8 cellular contexts compared by ENCODE assay signal in the genomic region with DNA sequence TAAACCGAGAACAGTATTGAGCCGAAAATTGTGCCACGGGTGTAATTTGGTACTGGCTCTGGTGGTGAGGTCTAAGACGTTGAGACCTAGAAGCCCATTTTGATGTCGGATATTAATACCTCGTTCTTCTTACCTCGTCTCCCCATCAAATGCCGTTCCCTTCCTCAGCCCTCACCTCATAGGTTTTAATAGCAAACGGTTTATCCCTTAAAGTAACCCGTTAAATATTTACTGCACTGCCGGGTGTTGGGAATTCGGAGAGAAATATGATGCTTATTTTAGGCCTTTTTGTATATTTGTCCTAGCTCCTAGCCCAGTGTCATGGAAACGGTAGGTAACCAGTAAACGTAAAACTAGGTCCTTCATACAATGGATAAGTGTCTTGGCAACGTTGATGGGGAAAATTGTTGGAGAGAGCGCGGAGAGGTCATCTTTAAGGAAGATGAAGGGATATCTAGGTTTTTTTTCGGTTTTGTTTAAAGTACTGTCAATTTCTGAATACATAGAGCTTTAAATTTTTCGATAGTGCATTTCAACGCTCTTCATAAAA. TPM values are rescaled to one million over a fixed set of nuclear protein-coding genes. Genes with fewer than 3 reads are reported as not detected.
DNase-seq lines count a peak whose midpoint lies in the region; ATAC-seq and TF ChIP-seq lines count a peak whose summit lies in the region.

No MANE protein-coding gene starts in this region.

- peak in 4 of 5 donors; percentile 30 to 32 (median 32) for DNase-seq in CD4-positive, alpha-beta memory T cell
- DNase-seq in NB4 (ENCODE audit: low read depth), result peak; percentile 13
- peak; percentile 25 for DNase-seq in dedifferentiated amniotic fluid mesenchymal stem cell (ENCODE audit: extremely low spot score)
- no peak for DNase-seq in activated CD8-positive, alpha-beta T cell treated with anti-CD3 and anti-CD28 coated beads, Interleukin-2, amount 10 ng/mL, durations not matched to agents 7 days and 5 days
- DNase-seq in activated effector memory CD4-positive, alpha-beta T cell treated with anti-CD3 and anti-CD28 coated beads, Interleukin-2, amount 50 U/mL, for 16 hours, result no peak
- no peak for DNase-seq in activated CD4-positive, alpha-beta T cell treated with anti-CD3 and anti-CD28 coated beads for 1 hour

- peak overlapping the region; percentile 99 for H3K27ac ChIP-seq in CD4-positive, alpha-beta memory T cell (ENCODE audit: low read depth, low read length)
- peak overlapping the region; percentile 92 for H3K27ac ChIP-seq in muscle layer of colon (ENCODE audit: low read depth, low read length)

- H3K9ac ChIP-seq in muscle layer of colon (ENCODE audit: low read length), result peak overlapping the region; percentile 99

- no peak for TF ChIP-seq CTCF in NB4 (IDR thresholded peaks at IDR 0.05; ENCODE audit: low read depth, low read length)

- peaks cover 49% of the 10 kb centered on the region for H3K4me1 ChIP-seq in CD4-positive, alpha-beta memory T cell (ENCODE audit: insufficient read depth, low read length)
- peaks cover 31% of the 10 kb centered on the region for H3K4me1 ChIP-seq in muscle layer of colon (ENCODE audit: insufficient read depth, low read length)

- H3K36me3 Mint-ChIP-seq in CD4-positive, alpha-beta memory T cell, result peaks cover 10 to 25% of the 10 kb centered on the region in 2 donors
- H3K36me3 Mint-ChIP-seq in activated CD8-positive, alpha-beta T cell treated with anti-CD3 and anti-CD28 coated beads, Interleukin-2, amount 10 ng/mL, durations not matched to agents 7 days and 5 days (ENCODE audit: low read depth), result peaks cover 20% of the 10 kb centered on the region

- CTCF ChIA-PET in CD4-positive, alpha-beta memory T cell (lab: Charles Lee; ENCODE audit: partially characterized antibody), result interaction anchor here (2.2 kb wide), 1 partner anchor 9 kb away, joined by 7 read pairs; no protein-coding TSS in a partner anchor
- CTCF ChIA-PET in activated CD8-positive, alpha-beta T cell treated with anti-CD3 and anti-CD28 coated beads, Interleukin-2, amount 10 ng/mL, durations not matched to agents 7 days and 5 days (lab: Charles Lee), result interaction anchor here (4.2 kb wide), 1 partner anchor 10 kb away, joined by 21 read pairs; no protein-coding TSS in a partner anchor

- POLR2A ChIA-PET in CD4-positive, alpha-beta memory T cell (lab: Charles Lee; ENCODE audit: partially characterized antibody), result interaction anchor here (0.6 to 3.9 kb wide), 8 partner anchors 11 to 468 kb away, joined by 3 to 31 read pairs (median 6); a partner anchor contains a TSS
- POLR2A ChIA-PET in activated CD8-positive, alpha-beta T cell treated with anti-CD3 and anti-CD28 coated beads, Interleukin-2, amount 10 ng/mL, durations not matched to agents 7 days and 5 days (lab: Charles Lee), result interaction anchor here (1.7 to 3.0 kb wide), 3 partner anchors 10 to 339 kb away, joined by 5 to 39 read pairs (median 12); a partner anchor contains a TSS

- H3K9me3 ChIP-seq in CD4-positive, alpha-beta memory T cell (ENCODE audit: control insufficient read depth in 1 of 2, low read length in 2 of 2), result no peaks in the 10 kb centered on the region
- H3K9me3 ChIP-seq in muscle layer of colon (ENCODE audit: low read length), result no peaks in the 10 kb centered on the region

- no peak overlapping the region for H3K27ac Mint-ChIP-seq in CD4-positive, alpha-beta memory T cell
- H3K27ac Mint-ChIP-seq in activated CD8-positive, alpha-beta T cell treated with anti-CD3 and anti-CD28 coated beads, Interleukin-2, amount 10 ng/mL, durations not matched to agents 7 days and 5 days, result no peak overlapping the region

- H3K4me1 Mint-ChIP-seq in CD4-positive, alpha-beta memory T cell, result peaks cover 21 to 39% (median 27%) of the 10 kb centered on the region in 4 donors
- peaks cover 22% of the 10 kb centered on the region for H3K4me1 Mint-ChIP-seq in activated CD8-positive, alpha-beta T cell treated with anti-CD3 and anti-CD28 coated beads, Interleukin-2, amount 10 ng/mL, durations not matched to agents 7 days and 5 days (ENCODE audit: low read depth)

- no peak overlapping the region for H3K4me3 Mint-ChIP-seq in CD4-positive, alpha-beta memory T cell
- no peak overlapping the region for H3K4me3 Mint-ChIP-seq in activated CD8-positive, alpha-beta T cell treated with anti-CD3 and anti-CD28 coated beads, Interleukin-2, amount 10 ng/mL, durations not matched to agents 7 days and 5 days

- H3K27me3 Mint-ChIP-seq in CD4-positive, alpha-beta memory T cell, result no peaks in the 10 kb centered on the region
- H3K27me3 Mint-ChIP-seq in activated CD8-positive, alpha-beta T cell treated with anti-CD3 and anti-CD28 coated beads, Interleukin-2, amount 10 ng/mL, durations not matched to agents 7 days and 5 days (ENCODE audit: low read depth), result no peaks in the 10 kb centered on the region

- no peak for ATAC-seq in activated CD8-positive, alpha-beta T cell treated with anti-CD3 and anti-CD28 coated beads, Interleukin-2, amount 10 ng/mL, durations not matched to agents 7 days and 5 days
- ATAC-seq in GM21381 (IDR thresholded peaks at IDR 0.05; ENCODE audit: unreplicated experiment), result no peak

- intact Hi-C loops in CD4-positive, alpha-beta memory T cell (cut with micrococcal nuclease), result loop anchor here (2.0 kb wide), 2 partner anchors 133 to 467 kb away; a partner anchor contains a TSS

- H3K36me3 ChIP-seq in CD4-positive, alpha-beta memory T cell (ENCODE audit: insufficient read depth, low read length), result no peaks in the 10 kb centered on the region
- peaks cover 4% of the 10 kb centered on the region for H3K36me3 ChIP-seq in muscle layer of colon (ENCODE audit: insufficient read depth, low read length)

- no peaks in the 10 kb centered on the region for H3K27me3 ChIP-seq in CD4-positive, alpha-beta memory T cell (ENCODE audit: insufficient read depth, low read length)
- no peaks in the 10 kb centered on the region for H3K27me3 ChIP-seq in muscle layer of colon (ENCODE audit: control insufficient read depth in 1 of 2, insufficient read depth in 2 of 2, low read length in 2 of 2)

- H3K9me3 Mint-ChIP-seq in CD4-positive, alpha-beta memory T cell, result no peaks in the 10 kb centered on the region
- H3K9me3 Mint-ChIP-seq in activated CD8-positive, alpha-beta T cell treated with anti-CD3 and anti-CD28 coated beads, Interleukin-2, amount 10 ng/mL, durations not matched to agents 7 days and 5 days (ENCODE audit: insufficient read depth), result no peaks in the 10 kb centered on the region

- no peak for TF ChIP-seq POLR2A in NB4 (IDR thresholded peaks at IDR 0.05; ENCODE audit: extremely low read depth, insufficient read length)

- H3K4me3 ChIP-seq in CD4-positive, alpha-beta memory T cell (ENCODE audit: low read length in 2 of 2), result peak overlapping the region; percentile 70 to 95
- H3K4me3 ChIP-seq in NB4 (ENCODE audit: low read depth, low read length) (peak overlapping the region; percentile 87), muscle layer of colon (ENCODE audit: low read depth in 1 of 2, low read length in 2 of 2) (peak overlapping the region; percentile 69 to 82)

RNA-seq across cellular contexts. Expression of a gene that starts 1.0 kb away (rescaled TPM):
- 100 to 1,000 TPM; 145 to 148 TPM for total RNA-seq in CD4-positive, alpha-beta memory T cell
- polyA plus RNA-seq in CD4-positive, alpha-beta memory T cell, result 100 to 1,000 TPM; 167 to 221 TPM
- 100 to 1,000 TPM; 104 to 111 TPM for total RNA-seq in activated CD8-positive, alpha-beta T cell treated with anti-CD3 and anti-CD28 coated beads, Interleukin-2, amount 10 ng/mL, durations not matched to agents 7 days and 5 days

Comparison
In these comparisons a context has a peak if more than half of its experiments do, and no peak if none do; other contexts are left out.
1. DNase-seq: peak in CD4-positive, alpha-beta memory T cell (4 of 5), NB4 (single experiment) and dedifferentiated amniotic fluid mesenchymal stem cell (single experiment); none in activated CD8-positive, alpha-beta T cell treated with anti-CD3 and anti-CD28 coated beads, Interleukin-2, amount 10 ng/mL, durations not matched to agents 7 days and 5 days (single experiment), activated effector memory CD4-positive, alpha-beta T cell treated with anti-CD3 and anti-CD28 coated beads, Interleukin-2, amount 50 U/mL, for 16 hours (single experiment) and activated CD4-positive, alpha-beta T cell treated with anti-CD3 and anti-CD28 coated beads for 1 hour (single experiment).
2. Peak in every context shown above with its lines, with median percentiles within 50 percentile points of each other: H3K4me3 ChIP-seq.